ENCODE assay signal across 23 cellular contexts in the genomic region with DNA sequence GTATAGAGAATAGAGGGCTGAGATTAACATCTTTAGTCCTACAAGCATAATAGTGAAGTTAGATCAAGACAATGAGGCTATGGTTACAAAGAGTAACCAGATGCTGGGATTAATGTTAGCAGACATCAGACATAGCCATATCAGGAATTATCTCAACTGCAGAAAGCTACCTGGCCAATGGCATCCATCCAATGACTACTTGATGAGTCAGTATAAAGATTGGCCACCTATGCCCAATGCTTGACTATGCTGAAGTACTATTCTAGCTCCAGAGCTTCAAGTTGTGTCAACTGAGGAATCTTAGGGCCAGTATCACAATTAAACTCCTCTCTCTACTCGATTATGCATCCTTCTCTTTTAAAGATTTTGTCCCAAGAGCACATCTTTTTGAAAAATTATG.
DNase-seq lines count a peak whose midpoint lies in the region; ATAC-seq and TF ChIP-seq lines count a peak whose summit lies in the region.
"Had no signal": no experiment of that assay in that cellular context is flagged by ENCODE, and none has a peak within 500 bp of the region (broad histone marks: within the 10 kb centered on the region; RNA-seq: fewer than 3 reads in every experiment).

No MANE protein-coding gene starts in this region.

- H3K4me1 Mint-ChIP-seq in MCF 10A (ENCODE audit: insufficient read depth, unreplicated experiment) = peaks cover 8% of the 10 kb centered on the region
- H3K4me1 Mint-ChIP-seq: CD14-positive monocyte; CD8-positive, alpha-beta memory T cell had no signal

- H3K79me2 ChIP-seq in mammary epithelial cell (ENCODE audit: insufficient read depth, low read length) = no peaks in the 10 kb centered on the region

- intact Hi-C loops in MCF 10A (cut with micrococcal nuclease) (no loop called here), breast epithelium (cut with DNase I; ENCODE audit: low total_unique reads) (no loop called here), mammary epithelial cell (cut with micrococcal nuclease) (no loop called here)

- H3K4me3 Mint-ChIP-seq in MCF 10A (ENCODE audit: unreplicated experiment) = no peak overlapping the region
- H3K4me3 Mint-ChIP-seq: CD14-positive monocyte; CD4-positive, alpha-beta T cell; CD8-positive, alpha-beta memory T cell; GM23338; H9; HFFc6 had no signal

- no peaks in the 10 kb centered on the region for H3K36me3 Mint-ChIP-seq in MCF 10A (ENCODE audit: insufficient read depth, unreplicated experiment)
- H3K36me3 Mint-ChIP-seq: CD14-positive monocyte; CD8-positive, alpha-beta memory T cell had no signal

- no peaks in the 10 kb centered on the region for H4K20me1 ChIP-seq in mammary epithelial cell (ENCODE audit: insufficient read depth, low read length)
- H4K20me1 ChIP-seq: BLaER1 treated with 17β-estradiol and CSF1 and Interleukin-3, amounts not matched to agents 10 nM and 100 nM had no signal

- no peak for ATAC-seq in GM21447 (IDR thresholded peaks at IDR 0.05; ENCODE audit: unreplicated experiment)
- ATAC-seq: A549, GM23338 had no signal

- CTCF ChIA-PET in MCF 10A (lab: Yijun Ruan, JAX) = interaction anchor here (0.5 to 1.6 kb wide), 4 partner anchors 49 to 81 kb away, joined by 4 read pairs; no protein-coding TSS in a partner anchor
- CTCF ChIA-PET in mammary epithelial cell (lab: Charles Lee; ENCODE audit: low non-redundant PET) = no interaction called here
- CTCF ChIA-PET in GM10248 (lab: Yijun Ruan, JAX) = interaction anchor here (1.4 to 2.4 kb wide), 4 partner anchors 9 to 35 kb away, joined by 3 to 8 read pairs (median 4); no protein-coding TSS in a partner anchor

- H3K4me1 ChIP-seq in breast epithelium = no peaks in the 10 kb centered on the region
- no peaks in the 10 kb centered on the region for H3K4me1 ChIP-seq in mammary epithelial cell (ENCODE audit: insufficient read depth, low read length)
- H3K4me1 ChIP-seq: A549; BE2C; BLaER1 treated with 17β-estradiol and CSF1 and Interleukin-3, amounts not matched to agents 10 nM and 100 nM had no signal

- H3K36me3 ChIP-seq in breast epithelium = no peaks in the 10 kb centered on the region
- H3K36me3 ChIP-seq in mammary epithelial cell (ENCODE audit: insufficient read depth, low read length) = no peaks in the 10 kb centered on the region
- H3K36me3 ChIP-seq: BE2C; BLaER1 treated with 17β-estradiol and CSF1 and Interleukin-3, amounts not matched to agents 10 nM and 100 nM had no signal

- no peak for TF ChIP-seq POLR2A in breast epithelium (IDR thresholded peaks at IDR 0.05)

- in situ Hi-C loops in mammary epithelial cell (cut with MboI; ENCODE audit: low sequenced_read_pairs in 2 of 2) = no loop called here

- H3K27me3 ChIP-seq in breast epithelium = no peaks in the 10 kb centered on the region
- no peaks in the 10 kb centered on the region for H3K27me3 ChIP-seq in mammary epithelial cell (ENCODE audit: insufficient read depth, low read length)
- H3K27me3 ChIP-seq: BE2C; BLaER1 treated with 17β-estradiol and CSF1 and Interleukin-3, amounts not matched to agents 10 nM and 100 nM had no signal

- H3K27ac ChIP-seq in breast epithelium (no peak overlapping the region), mammary epithelial cell (ENCODE audit: insufficient read depth, low read depth, low read length) (no peak overlapping the region), epithelial cell of prostate (no peak overlapping the region)
- H3K27ac ChIP-seq: A549; BLaER1 treated with 17β-estradiol and CSF1 and Interleukin-3, amounts not matched to agents 10 nM and 100 nM had no signal

- H2AFZ ChIP-seq in mammary epithelial cell (ENCODE audit: low read depth, low read length) = no peak overlapping the region
- H2AFZ ChIP-seq: GM23338 had no signal

- no TSS peak for BruUV-seq in MCF 10A (replicated peaks; lab: Mats Ljungman, UMichigan)
- BruUV-seq in mammary epithelial cell (replicated peaks; lab: Mats Ljungman, UMichigan) = no TSS peak

- H3K4me3 ChIP-seq in breast epithelium (no peak overlapping the region), mammary epithelial cell (replicated peaks in 1 of 3; ENCODE audit: insufficient read depth in 1 of 3, low read depth in 2 of 3, low read length in 3 of 3) (no peak overlapping the region)
- H3K4me3 ChIP-seq: A549; BLaER1 treated with 17β-estradiol and CSF1 and Interleukin-3, amounts not matched to agents 10 nM and 100 nM; GM23338 had no signal

- H3K27ac Mint-ChIP-seq in MCF 10A (ENCODE audit: low read depth, unreplicated experiment) = no peak overlapping the region
- H3K27ac Mint-ChIP-seq: CD14-positive monocyte; CD4-positive, alpha-beta T cell; CD8-positive, alpha-beta memory T cell; GM23338; H9; HFFc6 had no signal

- 19% methylated on average over 1 of the region's 1 CpG for WGBS in mammary epithelial cell (ENCODE audit: low coverage, missing lambda C conversion rate)

- DNase-seq in MCF 10A (ENCODE audit: unreplicated experiment) (peak; percentile 70), breast epithelium (ENCODE audit: low spot score in 2 of 2) (no peak), mammary epithelial cell (peak; percentile 59), epithelial cell of prostate (ENCODE audit: low read depth, low spot score) (peak; percentile 8), kidney tubule cell (ENCODE audit: low spot score) (peak; percentile 23), GM10248 (ENCODE audit: extremely low spot score) (no peak), EL (no peak)
- DNase-seq: 8988T; ACHN; AML-193; BE2C; CD4-positive, alpha-beta T cell; CD8-positive, alpha-beta memory T cell; DMS 273 treated with DMSO at 0.1 percent for 48 hours; DND-41; GDM1; H9; HFFc6 had no signal

- H3K9ac ChIP-seq in mammary epithelial cell (ENCODE audit: insufficient read depth, low read length) = no peak overlapping the region
- H3K9ac ChIP-seq: BLaER1 treated with 17β-estradiol and CSF1 and Interleukin-3, amounts not matched to agents 10 nM and 100 nM had no signal

- POLR2A ChIA-PET in MCF 10A (lab: Yijun Ruan, JAX) (interaction anchor here (0.5 to 0.9 kb wide), 2 partner anchors 46 to 860 kb away, joined by 3 to 4 read pairs; no protein-coding TSS in a partner anchor), GM10248 (lab: Yijun Ruan, JAX) (no interaction called here)

- no peak for TF ChIP-seq CTCF in MCF 10A (IDR thresholded peaks at IDR 0.05; ENCODE audit: unreplicated experiment)
- TF ChIP-seq CTCF in breast epithelium (IDR thresholded peaks at IDR 0.05) = no peak
- no peak for TF ChIP-seq CTCF in mammary epithelial cell (conservative IDR thresholded peaks at IDR 0.05 in 1 of 2, IDR thresholded peaks at IDR 0.05 in 1 of 2; ENCODE audit: extremely low read depth in 1 of 2, insufficient read depth in 1 of 2, low read depth in 1 of 2, low read length in 2 of 2)
- TF ChIP-seq CTCF in GM10248 (IDR thresholded peaks at IDR 0.05; ENCODE audit: control extremely low read depth, extremely low read depth, low read depth, missing control alignments) = no peak

- H3K27me3 Mint-ChIP-seq in MCF 10A (ENCODE audit: insufficient read depth, unreplicated experiment) = no peaks in the 10 kb centered on the region
- H3K27me3 Mint-ChIP-seq: CD4-positive, alpha-beta T cell; CD8-positive, alpha-beta memory T cell had no signal

- dilution Hi-C loops in mammary epithelial cell (cut with HindIII; ENCODE audit: low sequenced_read_pairs) = no loop called here

- no peak overlapping the region for H3K4me2 ChIP-seq in mammary epithelial cell (ENCODE audit: insufficient read depth, low read depth, low read length)
- H3K4me2 ChIP-seq: A549; BLaER1 treated with 17β-estradiol and CSF1 and Interleukin-3, amounts not matched to agents 10 nM and 100 nM; GM23338 had no signal

- H3K9me3 ChIP-seq in breast epithelium (no peaks in the 10 kb centered on the region), mammary epithelial cell (replicated peaks; ENCODE audit: insufficient read depth, low read length) (no peaks in the 10 kb centered on the region)
- H3K9me3 ChIP-seq: A549; BE2C; BLaER1 treated with 17β-estradiol and CSF1 and Interleukin-3, amounts not matched to agents 10 nM and 100 nM had no signal

- H3K9me3 Mint-ChIP-seq in MCF 10A (ENCODE audit: unreplicated experiment) = no peaks in the 10 kb centered on the region
- H3K9me3 Mint-ChIP-seq: CD4-positive, alpha-beta T cell; GM23338; H9; HFFc6 had no signal

Comparison
In these comparisons a context has a peak if more than half of its experiments do, and no peak if none do; other contexts are left out.
1. DNase-seq: peak in MCF 10A (single experiment), mammary epithelial cell (single experiment), epithelial cell of prostate (single experiment) and kidney tubule cell (single experiment); none in breast epithelium (0 of 2), GM10248 (single experiment) and EL (single experiment).